ENCODE assay signal across 29 cellular contexts in genomic region chr14:76305474-76305826, GRCh38.
"Had no signal": no experiment of that assay in that cellular context is flagged by ENCODE, and none has a peak within 500 bp of the region (broad histone marks: within the 10 kb centered on the region; RNA-seq: fewer than 3 reads in every experiment).

No MANE protein-coding gene starts in this region.

- H3K4me1 Mint-ChIP-seq: activated B cell treated with CpG ODN at 0.5 μM for 24 hours; activated CD4-positive, alpha-beta T cell treated with anti-CD3 and anti-CD28 coated beads, Interleukin-2, amount 10 ng/mL, durations not matched to agents 24 days and 14 days; activated naive CD4-positive, alpha-beta T cell treated with anti-CD3 and anti-CD28 coated beads, Interleukin-2, amount 10 ng/mL, durations not matched to agents 7 days and 5 days had no signal

- H3K4me3 Mint-ChIP-seq: activated B cell treated with CpG ODN at 0.5 μM for 24 hours; activated CD4-positive, alpha-beta T cell treated with anti-CD3 and anti-CD28 coated beads, Interleukin-2, amount 10 ng/mL, durations not matched to agents 24 days and 14 days; activated naive CD4-positive, alpha-beta T cell treated with anti-CD3 and anti-CD28 coated beads, Interleukin-2, amount 10 ng/mL, durations not matched to agents 7 days and 5 days; activated naive CD8-positive, alpha-beta T cell treated with anti-CD3 and anti-CD28 coated beads for 36 hours; activated T-cell treated with anti-CD3 and anti-CD28 coated beads, Interleukin-2, amount 50 U/mL, for 72 hours; T-cell had no signal

- ATAC-seq: activated T-cell treated with anti-CD3 and anti-CD28 coated beads, Interleukin-2, amount 50 U/mL, for 72 hours; Panc1; Right ventricle myocardium inferior; T-cell had no signal

- H3K27ac Mint-ChIP-seq: activated B cell treated with CpG ODN at 0.5 μM for 24 hours; activated CD4-positive, alpha-beta T cell treated with anti-CD3 and anti-CD28 coated beads, Interleukin-2, amount 10 ng/mL, durations not matched to agents 24 days and 14 days; activated naive CD4-positive, alpha-beta T cell treated with anti-CD3 and anti-CD28 coated beads, Interleukin-2, amount 10 ng/mL, durations not matched to agents 7 days and 5 days; activated naive CD8-positive, alpha-beta T cell treated with anti-CD3 and anti-CD28 coated beads for 36 hours; activated T-cell treated with anti-CD3 and anti-CD28 coated beads, Interleukin-2, amount 50 U/mL, for 72 hours; activated T-helper 2 cell treated with anti-CD3 and anti-CD28 coated beads, Interferon-gamma antibody, Interleukin-2, Interleukin-4, amounts not matched to agents 10 μg/mL and 5 μg/mL and 100 μg/mL, durations not matched to agents 14 hours and 24 hours and 36 hours; T-cell had no signal

- H3K4me3 ChIP-seq: SK-N-MC had no signal

- DNase-seq: activated B cell treated with CpG ODN at 0.5 μM for 24 hours; activated CD4-positive, alpha-beta T cell treated with anti-CD3 and anti-CD28 coated beads for 1 hour; activated CD4-positive, alpha-beta T cell treated with anti-CD3 and anti-CD28 coated beads, Interleukin-2, amount 10 ng/mL, durations not matched to agents 24 days and 14 days; activated CD4-positive, alpha-beta T cell treated with anti-CD3 and anti-CD28 coated beads, Interleukin-2, amount 50 U/mL, for 48 hours; activated gamma-delta T cell treated with Interleukin-2 at 50 U/mL for 16 hours; activated naive CD4-positive, alpha-beta T cell treated with anti-CD3 and anti-CD28 coated beads, Interleukin-2, amount 10 ng/mL, durations not matched to agents 7 days and 5 days; activated naive CD8-positive, alpha-beta T cell treated with anti-CD3 and anti-CD28 coated beads for 36 hours; activated T-cell treated with anti-CD3 and anti-CD28 coated beads for 4 hours; activated T-cell treated with anti-CD3 and anti-CD28 coated beads, Interleukin-2, amount 50 U/mL, for 72 hours; cerebellar nuclear complex; Karpas-422; MM.1S; NCI-H1105; NCI-H1436; NCI-H1694 treated with DMSO at 0.1 percent for 48 hours; NCI-H2029 treated with DMSO at 0.1 percent for 48 hours; NCI-H446; NCI-H524 treated with DMSO at 0.1 percent for 48 hours; NCI-H774; NK-92 treated with Interleukin-12 subunit alpha and Interleukin-12 subunit beta, amount 100 ng/mL, for 24 hours; OCI-M1; RPMI8226; T-cell; T-helper 2 cell; T1000 had no signal

- H3K36me3 Mint-ChIP-seq: activated naive CD4-positive, alpha-beta T cell treated with anti-CD3 and anti-CD28 coated beads, Interleukin-2, amount 10 ng/mL, durations not matched to agents 7 days and 5 days; activated naive CD8-positive, alpha-beta T cell treated with anti-CD3 and anti-CD28 coated beads for 36 hours; T-cell had no signal

- H3K27ac ChIP-seq: SK-N-MC had no signal

- H3K9me3 Mint-ChIP-seq: activated B cell treated with CpG ODN at 0.5 μM for 24 hours; activated CD4-positive, alpha-beta T cell treated with anti-CD3 and anti-CD28 coated beads, Interleukin-2, amount 10 ng/mL, durations not matched to agents 24 days and 14 days; activated naive CD4-positive, alpha-beta T cell treated with anti-CD3 and anti-CD28 coated beads, Interleukin-2, amount 10 ng/mL, durations not matched to agents 7 days and 5 days; activated naive CD8-positive, alpha-beta T cell treated with anti-CD3 and anti-CD28 coated beads for 36 hours; activated T-cell treated with anti-CD3 and anti-CD28 coated beads, Interleukin-2, amount 50 U/mL, for 72 hours; activated T-helper 2 cell treated with anti-CD3 and anti-CD28 coated beads, Interferon-gamma antibody, Interleukin-2, Interleukin-4, amounts not matched to agents 10 μg/mL and 5 μg/mL and 100 μg/mL, durations not matched to agents 14 hours and 24 hours and 36 hours; T-cell had no signal
